1 cellular context compared by ENCODE assay signal in the genomic region with DNA sequence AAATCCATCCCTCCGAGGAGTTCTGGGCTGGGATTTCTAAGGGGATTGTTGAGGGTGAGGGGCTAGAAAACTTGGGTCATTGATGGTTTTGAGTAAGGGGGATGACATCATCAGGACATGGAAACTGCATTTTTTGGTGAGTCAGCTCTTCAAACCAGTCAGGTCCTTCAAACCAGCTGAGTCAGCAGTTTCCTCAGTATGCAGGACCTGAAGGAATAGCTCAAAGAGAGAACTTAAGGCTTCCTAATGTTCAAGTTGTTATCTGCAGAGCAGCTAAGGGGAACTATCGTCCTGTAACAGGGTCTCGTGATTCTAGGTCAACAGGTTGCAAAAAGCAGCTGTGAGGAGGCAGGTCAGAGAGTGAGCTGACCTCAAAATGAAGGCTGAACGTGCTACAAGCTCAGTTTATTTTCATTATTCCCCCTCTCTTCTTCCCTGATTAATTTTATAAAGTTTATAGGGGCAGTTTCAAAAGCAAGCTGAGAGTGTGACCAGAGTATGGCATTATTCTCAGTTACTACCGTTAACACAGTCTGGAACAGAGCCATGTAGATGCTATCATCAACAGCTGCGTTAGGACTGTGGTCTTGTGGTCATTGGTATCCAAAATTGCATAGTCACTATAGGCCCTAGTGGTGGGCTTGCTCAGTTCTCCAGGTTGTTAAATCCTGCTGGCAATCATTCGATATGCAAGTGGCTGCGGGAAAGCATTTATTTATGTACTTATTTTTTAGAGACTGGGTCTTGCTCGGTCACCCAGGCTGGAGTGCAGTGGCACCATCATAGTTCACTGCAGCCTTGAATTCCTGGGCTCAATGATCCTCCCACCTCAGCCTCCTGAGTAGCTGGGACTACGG.
TF ChIP-seq lines count a peak whose summit lies in the region.

No MANE protein-coding gene starts in this region.

TF ChIP-seq in GM12878, 131 proteins besides CTCF, POLR2A, EP300 and RAD21:
- TF ChIP-seq SREBF1 (IDR thresholded peaks at IDR 0.05; ENCODE audit: low read length), result no peak
- peak; percentile 30; the same call in 1 of the 2 replicates for TF ChIP-seq ATF7 (IDR thresholded peaks at IDR 0.05; ENCODE audit: low read depth)
